8 cellular contexts compared by ENCODE assay signal in the genomic region with DNA sequence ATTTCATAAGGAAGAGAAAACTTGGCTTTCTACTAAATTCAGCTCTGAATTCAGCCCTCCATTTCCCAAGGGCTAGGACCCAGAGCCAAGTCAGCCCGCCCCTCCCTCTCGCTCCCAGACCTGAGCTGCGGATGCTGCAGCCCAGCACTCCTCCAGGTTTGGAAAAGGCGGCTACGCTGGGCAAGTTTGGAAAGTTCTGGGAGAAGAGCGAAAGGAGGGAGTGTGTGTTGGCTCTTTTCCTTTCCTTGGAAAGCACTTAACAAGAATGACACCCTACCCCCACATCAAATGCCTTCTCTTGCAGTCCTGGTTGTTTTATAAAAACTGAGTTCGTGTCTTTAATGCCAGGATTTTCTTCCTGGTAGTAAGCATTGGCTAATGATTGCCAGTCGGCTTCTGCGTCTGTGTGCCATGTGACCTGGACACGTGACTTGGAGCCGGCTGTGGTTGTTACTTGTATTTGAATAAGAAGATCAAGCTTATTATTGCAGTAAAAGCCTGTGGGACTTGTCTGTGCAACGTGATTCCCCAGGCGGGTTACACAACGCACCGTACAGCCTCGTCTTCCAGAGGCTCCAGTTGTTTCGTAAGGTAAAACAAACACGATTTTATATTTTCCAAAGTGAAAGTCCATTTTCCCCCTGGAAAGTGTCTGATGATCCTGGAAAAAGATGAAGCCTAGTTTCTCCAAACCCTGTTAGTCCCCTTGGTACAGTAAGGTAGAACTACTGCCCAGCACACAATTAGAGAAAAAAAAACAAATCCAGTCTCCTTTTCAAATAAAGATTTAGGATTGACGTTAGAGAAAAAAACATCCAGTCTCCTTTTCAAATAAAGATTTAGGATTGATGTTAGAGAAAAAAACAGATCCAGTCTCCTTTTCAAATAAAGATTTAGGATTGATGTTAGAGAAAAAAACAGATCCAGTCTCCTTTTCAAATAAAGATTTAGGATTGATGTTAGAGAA. TPM values are rescaled to one million over a fixed set of nuclear protein-coding genes. Genes with fewer than 3 reads are reported as not detected.
DNase-seq lines count a peak whose midpoint lies in the region; ATAC-seq and TF ChIP-seq lines count a peak whose summit lies in the region.

No MANE protein-coding gene starts in this region.

- H3K27ac ChIP-seq in ectodermal cell (ENCODE audit: insufficient read depth, low read depth, low read length, poor library complexity, severe bottlenecking) = no peak overlapping the region

- no peaks in the 10 kb centered on the region for H3K9me3 ChIP-seq in ectodermal cell (ENCODE audit: control insufficient read depth, low read length)

- in situ Hi-C loops in GM18951 (cut with MboI; ENCODE audit: low sequenced_read_pairs, unreplicated experiment) = no loop called here

- peaks cover 61% of the 10 kb centered on the region for H3K4me1 Mint-ChIP-seq in activated CD4-positive, alpha-beta T cell treated with anti-CD3 and anti-CD28 coated beads, Interleukin-2, amount 10 ng/mL, durations not matched to agents 7 days and 5 days

- CTCF ChIA-PET in activated CD4-positive, alpha-beta T cell treated with anti-CD3 and anti-CD28 coated beads, Interleukin-2, amount 10 ng/mL, durations not matched to agents 7 days and 5 days (lab: Charles Lee) = interaction anchor here (1.5 to 5.6 kb wide), 2 partner anchors 14 to 20 kb away, joined by 3 to 49 read pairs; no protein-coding TSS in a partner anchor

- H3K4me3 ChIP-seq in AG09309 (ENCODE audit: control insufficient read depth, low read depth, low read length) (peak overlapping the region; percentile 52), ectodermal cell (ENCODE audit: insufficient read depth, low read depth, low read length) (peak overlapping the region; percentile 23), lower leg skin (ENCODE audit: low read depth, poor library complexity, severe bottlenecking) (peak overlapping the region; percentile 29)

- TF ChIP-seq CTCF in AG09309 (IDR thresholded peaks at IDR 0.05; ENCODE audit: control insufficient read depth, insufficient read depth, low read depth, low read length, missing control alignments) (no peak), lower leg skin (IDR thresholded peaks at IDR 0.05) (no peak)

- no peaks in the 10 kb centered on the region for H3K4me1 ChIP-seq in ectodermal cell (ENCODE audit: control insufficient read depth, insufficient read depth, low read length)

- H3K27me3 ChIP-seq in ectodermal cell (ENCODE audit: control insufficient read depth, insufficient read depth, low read length, poor library complexity, severe bottlenecking) = no peaks in the 10 kb centered on the region

- H3K9me3 Mint-ChIP-seq in activated CD4-positive, alpha-beta T cell treated with anti-CD3 and anti-CD28 coated beads, Interleukin-2, amount 10 ng/mL, durations not matched to agents 7 days and 5 days = no peaks in the 10 kb centered on the region

- H3K4me3 Mint-ChIP-seq in activated CD4-positive, alpha-beta T cell treated with anti-CD3 and anti-CD28 coated beads, Interleukin-2, amount 10 ng/mL, durations not matched to agents 7 days and 5 days = peak overlapping the region; percentile 79

- POLR2A ChIA-PET in activated CD4-positive, alpha-beta T cell treated with anti-CD3 and anti-CD28 coated beads, Interleukin-2, amount 10 ng/mL, durations not matched to agents 7 days and 5 days (lab: Charles Lee) = interaction anchor here (1.5 to 2.1 kb wide), 2 partner anchors 19 to 88 kb away, joined by 3 to 5 read pairs; partner anchors contain the start of gene KATNAL1

- no peaks in the 10 kb centered on the region for H3K27me3 Mint-ChIP-seq in activated CD4-positive, alpha-beta T cell treated with anti-CD3 and anti-CD28 coated beads, Interleukin-2, amount 10 ng/mL, durations not matched to agents 7 days and 5 days

- H3K36me3 ChIP-seq in ectodermal cell (ENCODE audit: control insufficient read depth, insufficient read depth, low read length) = no peaks in the 10 kb centered on the region

- intact Hi-C loops in lower leg skin (cut with DNase I; ENCODE audit: low total_unique reads) = no loop called here

- peak overlapping the region; percentile 100 for H3K27ac Mint-ChIP-seq in activated CD4-positive, alpha-beta T cell treated with anti-CD3 and anti-CD28 coated beads, Interleukin-2, amount 10 ng/mL, durations not matched to agents 7 days and 5 days

- DNase-seq in AG09309 (ENCODE audit: low read depth) (peak; percentile 95), NCI-H526 (lab: John Stamatoyannopoulos, UW) (peak; percentile 96 to 97), lower leg skin (ENCODE audit: low spot score in 2 of 2) (peak; percentile 98 to 99)
- DNase-seq in activated CD4-positive, alpha-beta T cell treated with anti-CD3 and anti-CD28 coated beads, Interleukin-2, amount 10 ng/mL, durations not matched to agents 7 days and 5 days = peak; percentile 82
- peak; percentile 44 to 50 for DNase-seq in stimulated activated CD4-positive, alpha-beta T cell treated with anti-CD3 and anti-CD28 coated beads, Interleukin-4, amount 100 ng/mL, for 48 hours (ENCODE audit: low read depth in 2 of 2)

- WGBS in ectodermal cell, 2 experiments = 34 to 39% methylated on average over 17 of the region's 19 CpGs
- 0 to 2% methylated on average over 19 of the region's 19 CpGs for WGBS in lower leg skin, 2 donors

- TF ChIP-seq POLR2A in GM18951 (IDR thresholded peaks at IDR 0.05; ENCODE audit: extremely low read depth, insufficient read depth, insufficient read length) = peak; percentile 52
- TF ChIP-seq POLR2A in lower leg skin (IDR thresholded peaks at IDR 0.05) = peak in 1 of 2 donors; percentile 31

- peak; percentile 60 for ATAC-seq in HG03342 (IDR thresholded peaks at IDR 0.05; ENCODE audit: unreplicated experiment)

- peaks cover 2% of the 10 kb centered on the region for H3K36me3 Mint-ChIP-seq in activated CD4-positive, alpha-beta T cell treated with anti-CD3 and anti-CD28 coated beads, Interleukin-2, amount 10 ng/mL, durations not matched to agents 7 days and 5 days (ENCODE audit: low read depth)

RNA-seq across cellular contexts. Expression of gene UBE2L5, which starts 26.8 kb away (rescaled TPM):
- under 1 TPM in 1 of 2 experiments, not detected in 1; 0.17 TPM for total RNA-seq in activated CD4-positive, alpha-beta T cell treated with anti-CD3 and anti-CD28 coated beads, Interleukin-2, amount 10 ng/mL, durations not matched to agents 7 days and 5 days
- polyA plus RNA-seq in ectodermal cell (2013, experiment 1 of 4) = not detected
- polyA plus RNA-seq in ectodermal cell (2013, experiment 2 of 4) = not detected
- polyA plus RNA-seq in ectodermal cell (2013, experiment 3 of 4) = not detected
- polyA plus RNA-seq in ectodermal cell (2013, experiment 4 of 4) = not detected
- total RNA-seq in lower leg skin = under 1 TPM in 2 of 4 donors, not detected in 2; 0.13 to 0.20 TPM

Comparison
In these comparisons a context has a peak if more than half of its experiments do, and no peak if none do; other contexts are left out.
1. DNase-seq: peak in every context shown above with its lines; median percentile 98 in lower leg skin; 96 in NCI-H526; 95 in AG09309; 82 in activated CD4-positive, alpha-beta T cell treated with anti-CD3 and anti-CD28 coated beads, Interleukin-2, amount 10 ng/mL, durations not matched to agents 7 days and 5 days; 47 in stimulated activated CD4-positive, alpha-beta T cell treated with anti-CD3 and anti-CD28 coated beads, Interleukin-4, amount 100 ng/mL, for 48 hours.